Comparison of ENCODE assay signal across 6 cellular contexts in the genomic region with DNA sequence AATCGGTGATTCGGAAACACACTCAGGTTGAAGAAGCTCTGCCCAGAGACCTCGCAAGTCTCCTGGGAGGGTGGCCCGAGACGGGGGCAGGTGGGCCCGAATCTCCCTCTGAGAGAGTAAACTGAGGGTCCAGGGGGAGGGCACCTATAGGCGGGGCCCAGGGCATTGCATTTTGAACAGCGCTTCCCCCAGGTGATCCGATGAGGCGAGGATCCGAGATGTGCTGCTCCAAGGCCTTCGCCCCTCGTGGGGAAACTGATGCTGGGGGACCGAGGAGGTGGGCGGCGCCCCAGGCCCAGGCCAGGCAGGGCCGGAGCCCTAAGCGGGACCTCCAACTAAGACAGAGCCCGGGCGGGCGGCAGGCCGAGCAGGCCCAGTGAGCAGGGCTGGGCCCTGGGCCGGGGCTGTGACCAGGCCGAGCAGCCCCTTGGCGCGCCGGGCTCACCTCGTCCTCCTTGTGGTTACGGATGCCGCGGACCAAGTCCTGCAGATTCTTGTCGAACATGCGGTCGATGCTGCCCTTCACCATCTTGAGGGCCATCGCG. TPM values are rescaled to one million over a fixed set of nuclear protein-coding genes. Genes with fewer than 3 reads are reported as not detected.
DNase-seq lines count a peak whose midpoint lies in the region; ATAC-seq and TF ChIP-seq lines count a peak whose summit lies in the region.

No MANE protein-coding gene starts in this region.

- H2AFZ ChIP-seq in smooth muscle cell (ENCODE audit: low read depth) = no peak overlapping the region

- no peaks in the 10 kb centered on the region for H3K27me3 ChIP-seq in smooth muscle cell (ENCODE audit: low read depth)

- H3K27ac ChIP-seq in smooth muscle cell (ENCODE audit: low read depth) = peak overlapping the region; percentile 79

- no peak for TF ChIP-seq POLR2A in erythroblast (IDR thresholded peaks at IDR 0.05; ENCODE audit: low read length)

- H3K9me3 ChIP-seq in smooth muscle cell (replicated peaks; ENCODE audit: low read depth) = no peaks in the 10 kb centered on the region

- peaks cover 10% of the 10 kb centered on the region for H3K4me1 ChIP-seq in smooth muscle cell (ENCODE audit: low read depth)

- H3K4me2 ChIP-seq in smooth muscle cell = peak overlapping the region; percentile 91

- DNase-seq in NCI-H69 (lab: John Stamatoyannopoulos, UW) (peak; percentile 48), erythroblast (lab: John Stamatoyannopoulos, UW) (peak; percentile 74 to 76), smooth muscle cell (lab: John Stamatoyannopoulos, UW; ENCODE audit: unreplicated experiment) (peak; percentile 38), NCI-H1092 (lab: John Stamatoyannopoulos, UW) (no peak), HCEC 1CT (no peak)

- WGBS in smooth muscle cell (ENCODE audit: low lambda C conversion rate) = 2% methylated on average over 34 of the region's 36 CpGs

- H3K36me3 ChIP-seq in smooth muscle cell (ENCODE audit: low read depth) = no peaks in the 10 kb centered on the region

- peaks cover 53% of the 10 kb centered on the region for H3K79me2 ChIP-seq in smooth muscle cell (ENCODE audit: low read depth)

- H3K9ac ChIP-seq in smooth muscle cell (ENCODE audit: low read depth) = peak overlapping the region; percentile 96

- no peak for TF ChIP-seq CTCF in smooth muscle cell (IDR thresholded peaks at IDR 0.05; ENCODE audit: borderline replicate concordance, insufficient read depth, poor library complexity, severe bottlenecking)

- H3F3A ChIP-seq in smooth muscle cell (ENCODE audit: low read depth) = peaks cover 10% of the 10 kb centered on the region

- ATAC-seq in GM21526 (IDR thresholded peaks at IDR 0.05; ENCODE audit: low FRiP score, unreplicated experiment) = peak; percentile 20

- peaks cover 51% of the 10 kb centered on the region for H4K20me1 ChIP-seq in smooth muscle cell (ENCODE audit: low read depth)

- H3K4me3 ChIP-seq in smooth muscle cell = peak overlapping the region; percentile 96

RNA-seq across cellular contexts. Expression of gene AP3D1, which starts 0.5 kb away (rescaled TPM):
- 43.0 and 66.2 TPM in 2 replicates for total RNA-seq in smooth muscle cell
- polyA plus RNA-seq in smooth muscle cell = 81.0 and 82.8 TPM in 2 replicates

RNA-seq across cellular contexts. Expression of gene DOT1L, which starts 12.9 kb away (rescaled TPM):
- 4.2 and 4.8 TPM in 2 replicates for total RNA-seq in smooth muscle cell
- 3.4 and 5.5 TPM in 2 replicates for polyA plus RNA-seq in smooth muscle cell

RNA-seq across cellular contexts. Expression of gene IZUMO4, which starts 54.2 kb away (rescaled TPM):
- total RNA-seq in smooth muscle cell = 1.6 and 1.8 TPM in 2 replicates
- 0.48 and 0.58 TPM in 2 replicates for polyA plus RNA-seq in smooth muscle cell

RNA-seq across cellular contexts. Expression of gene MOB3A, which starts 54.7 kb away (rescaled TPM):
- total RNA-seq in smooth muscle cell = 11.2 and 13.5 TPM in 2 replicates
- polyA plus RNA-seq in smooth muscle cell = 23.8 and 32.9 TPM in 2 replicates

Comparison
In these comparisons a context has a peak if more than half of its experiments do, and no peak if none do; other contexts are left out.
1. DNase-seq: peak in NCI-H69 (single experiment), erythroblast (2 of 2) and smooth muscle cell (single experiment); none in NCI-H1092 (single experiment) and HCEC 1CT (single experiment).